ENCODE assay signal across 16 cellular contexts in the genomic region with DNA sequence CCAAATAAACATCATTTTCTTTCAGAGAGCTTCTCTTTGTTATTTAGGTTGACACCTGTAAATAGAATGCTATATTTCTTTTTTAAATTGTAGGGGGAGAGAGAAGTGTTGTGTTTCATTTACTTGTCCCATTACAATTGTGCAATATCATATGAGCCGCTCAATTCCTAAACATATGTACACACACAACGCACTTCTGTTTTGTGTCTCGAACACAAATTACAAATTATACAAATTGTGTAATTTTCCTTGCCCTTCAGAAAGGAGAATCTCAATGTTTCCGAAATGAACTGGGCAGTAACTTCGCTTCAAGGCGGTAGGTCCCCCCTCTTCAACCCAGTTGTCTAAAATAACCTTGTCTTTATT. TPM values are rescaled to one million over a fixed set of nuclear protein-coding genes. Genes with fewer than 3 reads are reported as not detected.
DNase-seq lines count a peak whose midpoint lies in the region; ATAC-seq, FAIRE-seq and TF ChIP-seq lines count a peak whose summit lies in the region.
"Had no signal": no experiment of that assay in that cellular context is flagged by ENCODE, and none has a peak within 500 bp of the region (broad histone marks: within the 10 kb centered on the region; RNA-seq: fewer than 3 reads in every experiment).

No MANE protein-coding gene starts in this region.

- TF ChIP-seq RAD21 in K562 (CRISPR knock-in tag; conservative IDR thresholded peaks at IDR 0.05 in 1 of 2, IDR thresholded peaks at IDR 0.05 in 1 of 2): no peak

- in situ Hi-C loops in K562 (cut with MboI) (loop anchor here (10.0 kb wide), 1 partner anchor 529 kb away; no protein-coding TSS in a partner anchor), G401 (cut with HindIII; ENCODE audit: low sequenced_read_pairs) (no loop called here)

- peak overlapping the region; percentile 87 for H3K4me3 ChIP-seq in HUES64 (ENCODE audit: low read length)
- H3K4me3 ChIP-seq in K562: peak overlapping the region; percentile 91
- peak overlapping the region; percentile 98; the same call in 1 of the 2 replicates for H3K4me3 ChIP-seq in iPS-20b (ENCODE audit: low read length)
- H3K4me3 ChIP-seq in Karpas-422 (ENCODE audit: low read length): no peak overlapping the region
- H3K4me3 ChIP-seq: colonic mucosa, lung had no signal

- H3K4me1 ChIP-seq in ES-I3 (ENCODE audit: insufficient read depth, low read length) (no peaks in the 10 kb centered on the region; the same call in 1 of the 2 replicates), HUES64 (ENCODE audit: insufficient read depth, low read length) (0 out of 2 replicates have a peak, but pooled peaks cover 2% of the 10 kb centered on the region), K562 (replicated peaks in 1 of 2; ENCODE audit: control insufficient read depth in 2 of 2, insufficient read depth in 2 of 2, low read length in 2 of 2) (peaks cover 16 to 19% of the 10 kb centered on the region in 2 experiments; a peak in 4 of 5 replicates), iPS-20b (ENCODE audit: insufficient read depth, low read length) (peaks cover 5% of the 10 kb centered on the region; the same call in 1 of the 2 replicates), Karpas-422 (ENCODE audit: low read length) (peaks cover 24% of the 10 kb centered on the region)
- H3K4me1 ChIP-seq: foreskin keratinocyte had no signal

- no TSS peak for BruUV-seq in K562 (replicated peaks; lab: Mats Ljungman, UMichigan)

- H3K79me2 ChIP-seq in K562 (ENCODE audit: control insufficient read depth, insufficient read depth, low read length): peaks cover 22% of the 10 kb centered on the region
- peaks cover 20% of the 10 kb centered on the region for H3K79me2 ChIP-seq in Karpas-422 (ENCODE audit: low read length)

- TF ChIP-seq POLR2A in K562 (conservative IDR thresholded peaks at IDR 0.05): no peak

- H3K36me3 ChIP-seq in ES-I3 (ENCODE audit: insufficient read depth, low read length): no peaks in the 10 kb centered on the region
- H3K36me3 ChIP-seq in HUES64 (ENCODE audit: insufficient read depth, low read length): peaks cover 12% of the 10 kb centered on the region
- peaks cover 13% of the 10 kb centered on the region for H3K36me3 ChIP-seq in K562 (ENCODE audit: control insufficient read depth, insufficient read depth, low read length)
- H3K36me3 ChIP-seq in iPS-20b (ENCODE audit: insufficient read depth, low read depth, low read length): peaks cover 7% of the 10 kb centered on the region
- H3K36me3 ChIP-seq in Karpas-422 (ENCODE audit: insufficient read depth, low read length): peaks cover 13% of the 10 kb centered on the region; the same call in 1 of the 2 replicates
- H3K36me3 ChIP-seq: colonic mucosa had no signal

- TF ChIP-seq CTCF in K562 (IDR thresholded peaks at IDR 0.05 in 2 of 3, conservative IDR thresholded peaks at IDR 0.05 in 1 of 3; ENCODE audit: insufficient read depth in 2 of 3, low read depth in 1 of 3, low read length in 3 of 3): no peak

- H4K20me1 ChIP-seq in K562 (replicated peaks; ENCODE audit: control insufficient read depth, insufficient read depth, low read length): no peaks in the 10 kb centered on the region
- peaks cover 8% of the 10 kb centered on the region; the same call in 1 of the 2 replicates for H4K20me1 ChIP-seq in Karpas-422 (ENCODE audit: insufficient read depth, low read depth, low read length)

- peak in 2 of 4 experiments; percentile 43 to 44 for DNase-seq in K562 (ENCODE audit: extremely low read depth in 1 of 4, low spot score in 3 of 4)
- DNase-seq in ureter (ENCODE audit: low spot score): no peak
- DNase-seq in COLO668 (lab: John Stamatoyannopoulos, UW; ENCODE audit: unreplicated experiment): no peak
- no peak for DNase-seq in G401 (ENCODE audit: low spot score)
- no peak for DNase-seq in Karpas-422
- DNase-seq: activated CD4-positive, alpha-beta T cell treated with anti-CD3 and anti-CD28 coated beads, Interleukin-2, amount 50 U/mL, for 1 hour; colonic mucosa; immature natural killer cell; naive thymus-derived CD4-positive, alpha-beta T cell; NCI-H187; small intestine had no signal

- CTCF ChIA-PET in K562 (lab: Yijun Ruan, JAX; ENCODE audit: low intra/inter-chr PET ratio): interaction anchor here (1.7 to 3.6 kb wide), 2 partner anchors 22 to 419 kb away, joined by 6 to 22 read pairs; no protein-coding TSS in a partner anchor

- H3K9me1 ChIP-seq in K562 (ENCODE audit: control insufficient read depth, insufficient read depth, low read length): no peaks in the 10 kb centered on the region

- H3K9me3 ChIP-seq in ES-I3 (ENCODE audit: control insufficient read depth, insufficient read depth, low read length): no peaks in the 10 kb centered on the region
- H3K9me3 ChIP-seq in HUES64 (ENCODE audit: insufficient read depth, low read depth, low read length): no peaks in the 10 kb centered on the region
- H3K9me3 ChIP-seq in K562 (replicated peaks; ENCODE audit: control insufficient read depth, insufficient read depth, low read depth, low read length): no peaks in the 10 kb centered on the region
- no peaks in the 10 kb centered on the region for H3K9me3 ChIP-seq in iPS-20b (ENCODE audit: insufficient read depth, low read depth, low read length)
- H3K9me3 ChIP-seq in Karpas-422 (ENCODE audit: low read length): no peaks in the 10 kb centered on the region
- H3K9me3 ChIP-seq: colonic mucosa had no signal

- FAIRE-seq in K562 (lab: Jason Lieb, UNC): no peak
- FAIRE-seq: small intestine had no signal

- WGBS in HUES64: 67% methylated on average over 6 of the region's 6 CpGs
- WGBS in K562 (ENCODE audit: insufficient coverage, low coverage, missing lambda C conversion rate): 7% methylated on average over 6 of the region's 6 CpGs

- H3K4me2 ChIP-seq in K562 (ENCODE audit: insufficient read depth, low read length) (peak overlapping the region; percentile 79), Karpas-422 (ENCODE audit: low read depth, low read length, poor library complexity, severe bottlenecking) (no peak overlapping the region)

- H2AFZ ChIP-seq in K562 (ENCODE audit: low read depth, low read length): peak overlapping the region; percentile 89
- no peak overlapping the region for H2AFZ ChIP-seq in Karpas-422 (ENCODE audit: low read length)

- ATAC-seq in K562: no peak
- ATAC-seq: naive thymus-derived CD4-positive, alpha-beta T cell had no signal

- no peaks in the 10 kb centered on the region for H3K9me2 ChIP-seq in Karpas-422 (replicated peaks; ENCODE audit: insufficient read depth, low read length)

- POLR2A ChIA-PET in K562 (lab: Yijun Ruan, JAX): interaction anchor here (0.5 to 7.6 kb wide), 19 partner anchors 20 to 553 kb away, joined by 3 to 141 read pairs (median 4); a partner anchor contains a TSS

- H3K27me3 ChIP-seq in HUES64 (ENCODE audit: insufficient read depth, low read length) (no peaks in the 10 kb centered on the region; the same call in 1 of the 2 replicates), K562 (ENCODE audit: control insufficient read depth in 2 of 2, insufficient read depth in 2 of 2, low read length in 2 of 2) (no peaks in the 10 kb centered on the region), iPS-20b (ENCODE audit: insufficient read depth, low read length) (peaks cover 18% of the 10 kb centered on the region), Karpas-422 (ENCODE audit: low read length) (no peaks in the 10 kb centered on the region)

- peak overlapping the region; percentile 94 for H3K9ac ChIP-seq in ES-I3 (ENCODE audit: low read depth, low read length)
- no peak overlapping the region for H3K9ac ChIP-seq in HUES64 (ENCODE audit: low read depth, low read length)
- peak overlapping the region in 1 of 2 experiments; percentile 94; a peak in 3 of 4 replicates for H3K9ac ChIP-seq in K562 (ENCODE audit: insufficient read depth in 1 of 2, low read depth in 2 of 2, low read length in 2 of 2)
- H3K9ac ChIP-seq in iPS-20b (ENCODE audit: low read depth, low read length): no peak overlapping the region
- no peak overlapping the region for H3K9ac ChIP-seq in Karpas-422 (ENCODE audit: low read length)

- no peak for TF ChIP-seq EP300 in K562 (IDR thresholded peaks at IDR 0.05; ENCODE audit: low read length)

- intact Hi-C loops in K562 (cut with micrococcal nuclease): loop anchor here (2.0 kb wide), 2 partner anchors 73 to 419 kb away; no protein-coding TSS in a partner anchor

- H3K27ac ChIP-seq in HUES64 (ENCODE audit: low read depth, low read length) (no peak overlapping the region), K562 (ENCODE audit: extremely low read depth, low read depth, low read length) (peak overlapping the region; percentile 52), iPS-20b (ENCODE audit: low read length) (no peak overlapping the region), Karpas-422 (ENCODE audit: low read length) (no peak overlapping the region)
- H3K27ac ChIP-seq: colonic mucosa, foreskin keratinocyte had no signal

RNA-seq across cellular contexts. Expression of gene ABT1, which starts 2.6 kb away (rescaled TPM):
- 17.3 TPM for polyA plus RNA-seq in HUES64 (2013, experiment 1 of 2)
- 19.7 TPM for polyA plus RNA-seq in HUES64 (2013, experiment 2 of 2)
- total RNA-seq in K562 (2011; cell fraction: chromatin; rRNA removed; ENCODE audit: low replicate concordance): 19.4 and 24.4 TPM in 2 replicates
- 28.8 and 31.2 TPM in 2 replicates for total RNA-seq in K562 (2011; cell fraction: nucleolus; rRNA removed)
- 29.9 and 34.0 TPM in 2 replicates for total RNA-seq in K562 (2011; cell fraction: nucleoplasm; rRNA removed)
- total RNA-seq in K562 (2014; rRNA removed) (52.7 and 60.6 TPM in 2 replicates), K562 (2014; rRNA removed; fragmentation: Illumina TruSeq; extraction: Trizol) (19.9 and 21.5 TPM in 2 replicates), K562 (2015; rRNA removed; fragmentation: Illumina TruSeq; extraction: Trizol) (37.9 and 40.7 TPM in 2 replicates), K562 (2021) (45.4 and 47.8 TPM in 2 replicates), ureter (17.0 TPM)
- polyA plus RNA-seq in K562 (2011; rRNA removed) (45.9 and 47.2 TPM in 2 replicates), K562 (2014; fragmentation: Illumina TruSeq; extraction: Trizol) (29.6 and 40.5 TPM in 2 replicates), K562 (2014; fragmentation: Nextera tagmentation; extraction: Ambion mirVana) (10 to 100 TPM in 1 of 2 experiments, 1 to 10 TPM in 1; 8.8 to 25.2 TPM), K562 (2014; rRNA removed) (51.1 and 59.4 TPM in 2 replicates)
- 54.9 and 75.5 TPM in 2 replicates for polyA plus RNA-seq in K562 (2011; cell fraction: cytosol; rRNA removed)
- 31.7 and 32.1 TPM in 2 replicates for polyA plus RNA-seq in K562 (2011; cell fraction: nucleus; rRNA removed)
- 28.3 and 30.1 TPM in 2 replicates for polyA plus RNA-seq in K562 (2012)
- polyA minus RNA-seq in K562 (2011; rRNA and poly(A)+ RNA removed): 19.4 and 21.4 TPM in 2 replicates
- 17.9 and 18.6 TPM in 2 replicates for polyA minus RNA-seq in K562 (2011; cell fraction: cytosol; rRNA and poly(A)+ RNA removed)
- 26.0 and 42.1 TPM in 2 replicates for polyA minus RNA-seq in K562 (2011; cell fraction: nucleus; rRNA and poly(A)+ RNA removed)
- total RNA-seq in G401 (2014; rRNA removed; shearing (Covaris generic)): 43.8 and 44.4 TPM in 2 replicates
- 22.7 and 23.7 TPM in 2 replicates for total RNA-seq in Karpas-422 (2014; rRNA removed; shearing (Covaris generic); ENCODE audit: low replicate concordance)

RNA-seq across cellular contexts. Expression of gene HMGN4, which starts 55.9 kb away (rescaled TPM):
- polyA plus RNA-seq in HUES64 (2013, experiment 1 of 2): 38.3 TPM
- polyA plus RNA-seq in HUES64 (2013, experiment 2 of 2): 55.0 TPM
- total RNA-seq in K562 (2011; cell fraction: chromatin; rRNA removed; ENCODE audit: low replicate concordance): 23.4 and 44.5 TPM in 2 replicates
- total RNA-seq in K562 (2011; cell fraction: nucleolus; rRNA removed): 13.5 and 15.3 TPM in 2 replicates
- 28.3 and 34.4 TPM in 2 replicates for total RNA-seq in K562 (2011; cell fraction: nucleoplasm; rRNA removed)
- 71.8 and 87.5 TPM in 2 replicates for total RNA-seq in K562 (2014; rRNA removed)
- total RNA-seq in K562 (2014; rRNA removed; fragmentation: Illumina TruSeq; extraction: Trizol): 134 and 145 TPM in 2 replicates
- 100 and 102 TPM in 2 replicates for total RNA-seq in K562 (2015; rRNA removed; fragmentation: Illumina TruSeq; extraction: Trizol)
- 78.8 and 79.9 TPM in 2 replicates for total RNA-seq in K562 (2021)
- polyA plus RNA-seq in K562 (2011; rRNA removed): 95.4 and 111 TPM in 2 replicates
- 35.3 and 57.4 TPM in 2 replicates for polyA plus RNA-seq in K562 (2011; cell fraction: cytosol; rRNA removed)
- 24.5 and 38.9 TPM in 2 replicates for polyA plus RNA-seq in K562 (2011; cell fraction: nucleus; rRNA removed)
- 65.4 and 94.0 TPM in 2 replicates for polyA plus RNA-seq in K562 (2012)
- polyA plus RNA-seq in K562 (2014; fragmentation: Illumina TruSeq; extraction: Trizol): 97.0 and 104 TPM in 2 replicates
- polyA plus RNA-seq in K562 (2014; fragmentation: Nextera tagmentation; extraction: Ambion mirVana): 10 to 100 TPM; 35.4 to 41.1 TPM
- polyA plus RNA-seq in K562 (2014; rRNA removed): 92.2 and 94.1 TPM in 2 replicates
- polyA minus RNA-seq in K562 (2011; rRNA and poly(A)+ RNA removed): 76.2 and 81.4 TPM in 2 replicates
- 32.2 and 35.4 TPM in 2 replicates for polyA minus RNA-seq in K562 (2011; cell fraction: cytosol; rRNA and poly(A)+ RNA removed)
- 8.2 and 16.9 TPM in 2 replicates for polyA minus RNA-seq in K562 (2011; cell fraction: nucleus; rRNA and poly(A)+ RNA removed)
- 75.3 TPM for total RNA-seq in ureter
- total RNA-seq in G401 (2014; rRNA removed; shearing (Covaris generic)): 140 and 145 TPM in 2 replicates
- total RNA-seq in Karpas-422 (2014; rRNA removed; shearing (Covaris generic); ENCODE audit: low replicate concordance): 57.3 and 103 TPM in 2 replicates
